27 cellular contexts compared by ENCODE assay signal in the genomic region with DNA sequence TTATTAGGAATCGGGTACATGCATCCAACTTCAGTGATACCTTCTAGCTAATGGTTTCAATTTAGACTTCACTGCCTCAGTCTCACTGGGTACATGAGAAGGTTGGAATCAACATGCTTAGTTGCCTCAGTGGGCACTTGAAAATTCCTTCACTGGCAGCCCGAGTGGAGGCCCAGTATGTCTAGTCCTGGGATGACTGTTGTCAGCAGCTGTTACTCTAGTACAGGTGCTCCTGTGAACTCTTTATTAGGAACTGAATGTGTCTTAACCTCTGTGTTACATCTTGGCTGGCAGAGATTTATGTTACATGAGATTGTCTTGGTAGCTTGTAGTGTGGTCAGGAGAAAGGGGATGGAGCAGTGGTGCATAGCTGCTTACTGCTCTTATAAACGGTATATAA. TPM values are rescaled to one million over a fixed set of nuclear protein-coding genes. Genes with fewer than 3 reads are reported as not detected.
"Had no signal": no experiment of that assay in that cellular context is flagged by ENCODE, and none has a peak within 500 bp of the region (broad histone marks: within the 10 kb centered on the region; RNA-seq: fewer than 3 reads in every experiment).

No MANE protein-coding gene starts in this region.

- DNase-seq: activated CD4-positive, alpha-beta T cell treated with anti-CD3 and anti-CD28 coated beads, Interleukin-2, amount 10 ng/mL, durations not matched to agents 24 days and 14 days; activated CD4-positive, alpha-beta T cell treated with anti-CD3 and anti-CD28 coated beads, Interleukin-2, amount 50 U/mL, for 4 hours; activated naive CD4-positive, alpha-beta T cell treated with anti-CD3 and anti-CD28 coated beads, Interleukin-2, amount 10 ng/mL, durations not matched to agents 7 days and 5 days; activated naive CD8-positive, alpha-beta T cell treated with anti-CD3 and anti-CD28 coated beads, Interleukin-2, amount 50 U/mL, for 24 hours; activated T-cell treated with anti-CD3 and anti-CD28 coated beads, Interleukin-2, amount 50 U/mL, for 4 hours; aorta; brain microvascular endothelial cell; MG63; NCI-H1092; NCI-H1436 treated with DMSO at 0.1 percent for 48 hours; NCI-H1694 treated with DMSO at 0.1 percent for 48 hours; NCI-H2029; NCI-H345; NCI-H524 treated with DMSO at 0.1 percent for 48 hours; PC-3; Peyer's patch; RPMI8226; SHP77 treated with DMSO at 0.1 percent for 48 hours; SK-N-SH had no signal

- H3K4me3 Mint-ChIP-seq: activated CD4-positive, alpha-beta T cell treated with anti-CD3 and anti-CD28 coated beads, Interleukin-2, amount 10 ng/mL, durations not matched to agents 24 days and 14 days; activated naive CD4-positive, alpha-beta T cell treated with anti-CD3 and anti-CD28 coated beads, Interleukin-2, amount 10 ng/mL, durations not matched to agents 7 days and 5 days; activated naive CD8-positive, alpha-beta T cell; activated naive CD8-positive, alpha-beta T cell treated with anti-CD3 and anti-CD28 coated beads, Interleukin-2, amount 50 U/mL, for 24 hours; activated T-cell treated with anti-CD3 and anti-CD28 coated beads, Interleukin-2, amount 50 U/mL, for 4 hours; activated T-helper 1 cell treated with anti-CD3 and anti-CD28 coated beads, Interleukin-12 subunit alpha, Interleukin-12 subunit beta, Interleukin-2, Interleukin-4 antibody, amounts not matched to agents 30 ng/mL and 10 ng/mL and 1 ng/mL, durations not matched to agents 14 hours and 24 hours and 36 hours; central memory CD8-positive, alpha-beta T cell; T-helper 1 cell treated with Interleukin-12 subunit alpha and Interleukin-12 subunit beta and Interleukin-4 antibody, amounts not matched to agents 30 μg/mL and 1 μg/mL, for 36 hours; T-helper 2 cell treated with Interferon-gamma antibody and Interleukin-4, amounts not matched to agents 5 μg/mL and 100 μg/mL, for 36 hours had no signal

- H3K4me1 ChIP-seq: Peyer's patch, SJSA1 had no signal

- H3K27me3 Mint-ChIP-seq: activated CD4-positive, alpha-beta T cell treated with anti-CD3 and anti-CD28 coated beads, Interleukin-2, amount 10 ng/mL, durations not matched to agents 24 days and 14 days; activated naive CD4-positive, alpha-beta T cell treated with anti-CD3 and anti-CD28 coated beads, Interleukin-2, amount 10 ng/mL, durations not matched to agents 7 days and 5 days; activated naive CD8-positive, alpha-beta T cell; activated naive CD8-positive, alpha-beta T cell treated with anti-CD3 and anti-CD28 coated beads, Interleukin-2, amount 50 U/mL, for 24 hours; central memory CD8-positive, alpha-beta T cell had no signal

- H3K27ac ChIP-seq: brain microvascular endothelial cell, cardiac muscle cell, Peyer's patch, SJSA1 had no signal

- H3K9me3 Mint-ChIP-seq: activated CD4-positive, alpha-beta T cell treated with anti-CD3 and anti-CD28 coated beads, Interleukin-2, amount 10 ng/mL, durations not matched to agents 24 days and 14 days; activated naive CD4-positive, alpha-beta T cell treated with anti-CD3 and anti-CD28 coated beads, Interleukin-2, amount 10 ng/mL, durations not matched to agents 7 days and 5 days; activated naive CD8-positive, alpha-beta T cell treated with anti-CD3 and anti-CD28 coated beads, Interleukin-2, amount 50 U/mL, for 24 hours; activated T-cell treated with anti-CD3 and anti-CD28 coated beads, Interleukin-2, amount 50 U/mL, for 4 hours; activated T-helper 1 cell treated with anti-CD3 and anti-CD28 coated beads, Interleukin-12 subunit alpha, Interleukin-12 subunit beta, Interleukin-2, Interleukin-4 antibody, amounts not matched to agents 30 ng/mL and 10 ng/mL and 1 ng/mL, durations not matched to agents 14 hours and 24 hours and 36 hours; central memory CD8-positive, alpha-beta T cell; T-helper 1 cell treated with Interleukin-12 subunit alpha and Interleukin-12 subunit beta and Interleukin-4 antibody, amounts not matched to agents 30 μg/mL and 1 μg/mL, for 36 hours; T-helper 2 cell treated with Interferon-gamma antibody and Interleukin-4, amounts not matched to agents 5 μg/mL and 100 μg/mL, for 36 hours had no signal

- H3K27me3 ChIP-seq: brain microvascular endothelial cell, cardiac muscle cell, MG63, Peyer's patch, SJSA1 had no signal

- H3K9me3 ChIP-seq: MG63, Peyer's patch, SJSA1, SK-N-SH had no signal

- H3K4me3 ChIP-seq: cardiac muscle cell, MG63, Peyer's patch, SJSA1 had no signal

- H3K4me1 Mint-ChIP-seq: activated naive CD4-positive, alpha-beta T cell treated with anti-CD3 and anti-CD28 coated beads, Interleukin-2, amount 10 ng/mL, durations not matched to agents 7 days and 5 days; activated naive CD8-positive, alpha-beta T cell treated with anti-CD3 and anti-CD28 coated beads, Interleukin-2, amount 50 U/mL, for 24 hours had no signal

- H3K27ac Mint-ChIP-seq: activated CD4-positive, alpha-beta T cell treated with anti-CD3 and anti-CD28 coated beads, Interleukin-2, amount 10 ng/mL, durations not matched to agents 24 days and 14 days; activated naive CD4-positive, alpha-beta T cell treated with anti-CD3 and anti-CD28 coated beads, Interleukin-2, amount 10 ng/mL, durations not matched to agents 7 days and 5 days; activated naive CD8-positive, alpha-beta T cell; activated naive CD8-positive, alpha-beta T cell treated with anti-CD3 and anti-CD28 coated beads, Interleukin-2, amount 50 U/mL, for 24 hours; activated T-helper 1 cell treated with anti-CD3 and anti-CD28 coated beads, Interleukin-12 subunit alpha, Interleukin-12 subunit beta, Interleukin-2, Interleukin-4 antibody, amounts not matched to agents 30 ng/mL and 10 ng/mL and 1 ng/mL, durations not matched to agents 14 hours and 24 hours and 36 hours; T-helper 1 cell treated with Interleukin-12 subunit alpha and Interleukin-12 subunit beta and Interleukin-4 antibody, amounts not matched to agents 30 μg/mL and 1 μg/mL, for 36 hours; T-helper 2 cell treated with Interferon-gamma antibody and Interleukin-4, amounts not matched to agents 5 μg/mL and 100 μg/mL, for 36 hours had no signal

RNA-seq across cellular contexts. Expression of a gene that starts 13.4 kb away (rescaled TPM):
- total RNA-seq: activated CD4-positive, alpha-beta T cell treated with anti-CD3 and anti-CD28 coated beads, Interleukin-2, amount 10 ng/mL, durations not matched to agents 24 days and 14 days; activated T-cell treated with anti-CD3 and anti-CD28 coated beads, Interleukin-2, amount 50 U/mL, for 4 hours; activated T-helper 1 cell treated with anti-CD3 and anti-CD28 coated beads, Interleukin-12 subunit alpha, Interleukin-12 subunit beta, Interleukin-2, Interleukin-4 antibody, amounts not matched to agents 30 ng/mL and 10 ng/mL and 1 ng/mL, durations not matched to agents 14 hours and 24 hours and 36 hours; aorta; cardiac muscle cell; NCI-H460; PC-3; Peyer's patch; SJSA1 had no signal
